In genomic region chr1:226223786-226224244, GRCh38 we compare ENCODE assay signal across 8 cellular contexts.
DNase-seq lines count a peak whose midpoint lies in the region; ATAC-seq, FAIRE-seq and TF ChIP-seq lines count a peak whose summit lies in the region.

No MANE protein-coding gene starts in this region.

- no peaks in the 10 kb centered on the region for H3K36me3 ChIP-seq in WERI-Rb-1

- FAIRE-seq in D721Med (lab: Jason Lieb, UNC): no peak

- no peaks in the 10 kb centered on the region for H3K27me3 ChIP-seq in WERI-Rb-1 (ENCODE audit: insufficient read depth, low read depth, severe bottlenecking)

- peak; percentile 54 for ATAC-seq in GM19043 (IDR thresholded peaks at IDR 0.05; ENCODE audit: low read depth, unreplicated experiment)
- peak; percentile 70 for ATAC-seq in HG03159 (IDR thresholded peaks at IDR 0.05; ENCODE audit: unreplicated experiment)

- H3K4me3 ChIP-seq in WERI-Rb-1 (ENCODE audit: low read depth, low read length) (peak overlapping the region; percentile 50), foreskin fibroblast (ENCODE audit: low read depth in 1 of 2, low read length in 2 of 2) (peak overlapping the region; percentile 40 to 48), skeletal muscle cell (ENCODE audit: low read depth, low read length) (peak overlapping the region; percentile 49)

- peak; percentile 47 for TF ChIP-seq CTCF in D721Med (IDR thresholded peaks at IDR 0.05; ENCODE audit: insufficient read depth, missing control alignments)
- 0 out of 2 replicates have a peak, but pooled peaks have one; percentile 22 for TF ChIP-seq CTCF in WERI-Rb-1 (IDR thresholded peaks at IDR 0.05; ENCODE audit: low read depth, low read length)
- TF ChIP-seq CTCF in foreskin fibroblast (IDR thresholded peaks at IDR 0.05; ENCODE audit: low read depth, low read length): no peak

- DNase-seq in D721Med (ENCODE audit: insufficient read length, low spot score): no peak
- DNase-seq in WERI-Rb-1: no peak
- peak in 1 of 2 donors; percentile 38 for DNase-seq in foreskin fibroblast
- no peak for DNase-seq in skeletal muscle cell (ENCODE audit: low read depth)
- no peak for DNase-seq in Ammon's horn (ENCODE audit: low spot score)
- DNase-seq in central memory CD4-positive, alpha-beta T cell: no peak

- no peak overlapping the region for H3K27ac ChIP-seq in WERI-Rb-1

- no peaks in the 10 kb centered on the region for H3K9me3 ChIP-seq in WERI-Rb-1 (ENCODE audit: severe bottlenecking)
